In the genomic region with DNA sequence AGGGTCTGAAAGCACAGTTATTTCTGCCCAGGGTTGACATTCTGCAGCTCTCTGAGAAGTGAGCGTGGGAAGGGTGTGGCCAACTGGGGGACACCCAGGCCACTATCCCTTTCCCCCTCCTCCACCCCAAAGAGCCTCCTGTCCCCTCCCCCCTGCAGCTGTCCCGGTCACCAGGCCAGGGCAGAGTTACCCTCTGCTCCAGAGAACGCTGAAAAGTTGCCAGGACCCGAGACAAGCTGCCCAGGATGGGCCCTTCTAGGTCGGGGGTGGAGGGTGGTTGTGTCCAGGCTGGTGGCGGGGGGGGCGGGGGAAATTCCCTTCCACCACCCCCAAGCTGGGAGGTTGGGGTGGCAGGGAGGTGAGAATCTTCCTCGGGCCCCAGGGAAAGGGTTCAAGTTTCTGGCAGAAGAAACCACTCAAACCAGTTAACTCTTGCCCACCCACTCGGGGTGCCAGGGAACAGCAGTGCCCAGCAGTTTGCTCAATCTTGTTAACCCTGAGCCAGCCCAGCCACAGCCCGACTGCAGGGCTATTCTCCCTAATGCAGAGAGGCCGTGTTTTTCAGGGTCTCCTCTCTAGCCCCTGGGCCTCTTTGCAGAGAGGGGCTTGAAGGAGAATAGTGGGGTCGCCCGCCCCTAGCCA, we compare ENCODE assay signal across 3 cellular contexts.
TF ChIP-seq lines count a peak whose summit lies in the region.

No MANE protein-coding gene starts in this region.

TF ChIP-seq in SK-N-SH, 30 proteins besides CTCF, POLR2A, EP300 and RAD21 (continued from another document):
- TF ChIP-seq, protein P1, sequence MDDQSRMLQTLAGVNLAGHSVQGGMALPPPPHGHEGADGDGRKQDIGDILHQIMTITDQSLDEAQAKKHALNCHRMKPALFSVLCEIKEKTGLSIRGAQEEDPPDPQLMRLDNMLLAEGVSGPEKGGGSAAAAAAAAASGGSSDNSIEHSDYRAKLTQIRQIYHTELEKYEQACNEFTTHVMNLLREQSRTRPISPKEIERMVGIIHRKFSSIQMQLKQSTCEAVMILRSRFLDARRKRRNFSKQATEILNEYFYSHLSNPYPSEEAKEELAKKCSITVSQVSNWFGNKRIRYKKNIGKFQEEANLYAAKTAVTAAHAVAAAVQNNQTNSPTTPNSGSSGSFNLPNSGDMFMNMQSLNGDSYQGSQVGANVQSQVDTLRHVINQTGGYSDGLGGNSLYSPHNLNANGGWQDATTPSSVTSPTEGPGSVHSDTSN (IDR thresholded peaks at IDR 0.05) = 0 out of 2 replicates have a peak, but pooled peaks have one; percentile 9

TF ChIP-seq in SK-N-SH treated with all-trans-retinoic acid at 6 μM for 48 hours, 23 proteins besides CTCF, POLR2A, EP300 and RAD21 (continued from another document):
- TF ChIP-seq, protein P2, sequence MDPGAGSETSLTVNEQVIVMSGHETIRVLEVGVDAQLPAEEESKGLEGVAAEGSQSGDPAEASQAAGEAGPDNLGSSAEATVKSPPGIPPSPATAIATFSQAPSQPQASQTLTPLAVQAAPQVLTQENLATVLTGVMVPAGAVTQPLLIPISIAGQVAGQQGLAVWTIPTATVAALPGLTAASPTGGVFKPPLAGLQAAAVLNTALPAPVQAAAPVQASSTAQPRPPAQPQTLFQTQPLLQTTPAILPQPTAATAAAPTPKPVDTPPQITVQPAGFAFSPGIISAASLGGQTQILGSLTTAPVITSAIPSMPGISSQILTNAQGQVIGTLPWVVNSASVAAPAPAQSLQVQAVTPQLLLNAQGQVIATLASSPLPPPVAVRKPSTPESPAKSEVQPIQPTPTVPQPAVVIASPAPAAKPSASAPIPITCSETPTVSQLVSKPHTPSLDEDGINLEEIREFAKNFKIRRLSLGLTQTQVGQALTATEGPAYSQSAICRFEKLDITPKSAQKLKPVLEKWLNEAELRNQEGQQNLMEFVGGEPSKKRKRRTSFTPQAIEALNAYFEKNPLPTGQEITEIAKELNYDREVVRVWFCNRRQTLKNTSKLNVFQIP (CRISPR knock-in tag; IDR thresholded peaks at IDR 0.05; ENCODE audit: borderline replicate concordance, low read depth) = no peak
- TF ChIP-seq SNAI2 (CRISPR knock-in tag; IDR thresholded peaks at IDR 0.05) (no peak), GLIS3 (CRISPR knock-in tag; IDR thresholded peaks at IDR 0.05) (no peak), ZNF70 (CRISPR knock-in tag; IDR thresholded peaks at IDR 0.05) (no peak), ZNF565 (CRISPR knock-in tag; conservative IDR thresholded peaks at IDR 0.05; ENCODE audit: low read depth) (no peak), ISL1 (CRISPR knock-in tag; IDR thresholded peaks at IDR 0.05) (no peak), ARNTL (CRISPR knock-in tag; IDR thresholded peaks at IDR 0.05; ENCODE audit: borderline replicate concordance, low read depth) (no peak)
- TF ChIP-seq, protein P3, sequence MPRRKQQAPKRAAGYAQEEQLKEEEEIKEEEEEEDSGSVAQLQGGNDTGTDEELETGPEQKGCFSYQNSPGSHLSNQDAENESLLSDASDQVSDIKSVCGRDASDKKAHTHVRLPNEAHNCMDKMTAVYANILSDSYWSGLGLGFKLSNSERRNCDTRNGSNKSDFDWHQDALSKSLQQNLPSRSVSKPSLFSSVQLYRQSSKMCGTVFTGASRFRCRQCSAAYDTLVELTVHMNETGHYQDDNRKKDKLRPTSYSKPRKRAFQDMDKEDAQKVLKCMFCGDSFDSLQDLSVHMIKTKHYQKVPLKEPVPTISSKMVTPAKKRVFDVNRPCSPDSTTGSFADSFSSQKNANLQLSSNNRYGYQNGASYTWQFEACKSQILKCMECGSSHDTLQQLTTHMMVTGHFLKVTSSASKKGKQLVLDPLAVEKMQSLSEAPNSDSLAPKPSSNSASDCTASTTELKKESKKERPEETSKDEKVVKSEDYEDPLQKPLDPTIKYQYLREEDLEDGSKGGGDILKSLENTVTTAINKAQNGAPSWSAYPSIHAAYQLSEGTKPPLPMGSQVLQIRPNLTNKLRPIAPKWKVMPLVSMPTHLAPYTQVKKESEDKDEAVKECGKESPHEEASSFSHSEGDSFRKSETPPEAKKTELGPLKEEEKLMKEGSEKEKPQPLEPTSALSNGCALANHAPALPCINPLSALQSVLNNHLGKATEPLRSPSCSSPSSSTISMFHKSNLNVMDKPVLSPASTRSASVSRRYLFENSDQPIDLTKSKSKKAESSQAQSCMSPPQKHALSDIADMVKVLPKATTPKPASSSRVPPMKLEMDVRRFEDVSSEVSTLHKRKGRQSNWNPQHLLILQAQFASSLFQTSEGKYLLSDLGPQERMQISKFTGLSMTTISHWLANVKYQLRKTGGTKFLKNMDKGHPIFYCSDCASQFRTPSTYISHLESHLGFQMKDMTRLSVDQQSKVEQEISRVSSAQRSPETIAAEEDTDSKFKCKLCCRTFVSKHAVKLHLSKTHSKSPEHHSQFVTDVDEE (CRISPR knock-in tag; IDR thresholded peaks at IDR 0.05) = no peak
- TF ChIP-seq, protein P4, sequence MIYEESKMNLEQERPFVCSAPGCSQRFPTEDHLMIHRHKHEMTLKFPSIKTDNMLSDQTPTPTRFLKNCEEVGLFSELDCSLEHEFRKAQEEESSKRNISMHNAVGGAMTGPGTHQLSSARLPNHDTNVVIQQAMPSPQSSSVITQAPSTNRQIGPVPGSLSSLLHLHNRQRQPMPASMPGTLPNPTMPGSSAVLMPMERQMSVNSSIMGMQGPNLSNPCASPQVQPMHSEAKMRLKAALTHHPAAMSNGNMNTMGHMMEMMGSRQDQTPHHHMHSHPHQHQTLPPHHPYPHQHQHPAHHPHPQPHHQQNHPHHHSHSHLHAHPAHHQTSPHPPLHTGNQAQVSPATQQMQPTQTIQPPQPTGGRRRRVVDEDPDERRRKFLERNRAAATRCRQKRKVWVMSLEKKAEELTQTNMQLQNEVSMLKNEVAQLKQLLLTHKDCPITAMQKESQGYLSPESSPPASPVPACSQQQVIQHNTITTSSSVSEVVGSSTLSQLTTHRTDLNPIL (CRISPR knock-in tag; IDR thresholded peaks at IDR 0.05; ENCODE audit: low read depth) = no peak

TF ChIP-seq in WTC11, 78 proteins besides CTCF, POLR2A, EP300 and RAD21:
- TF ChIP-seq, protein P5, sequence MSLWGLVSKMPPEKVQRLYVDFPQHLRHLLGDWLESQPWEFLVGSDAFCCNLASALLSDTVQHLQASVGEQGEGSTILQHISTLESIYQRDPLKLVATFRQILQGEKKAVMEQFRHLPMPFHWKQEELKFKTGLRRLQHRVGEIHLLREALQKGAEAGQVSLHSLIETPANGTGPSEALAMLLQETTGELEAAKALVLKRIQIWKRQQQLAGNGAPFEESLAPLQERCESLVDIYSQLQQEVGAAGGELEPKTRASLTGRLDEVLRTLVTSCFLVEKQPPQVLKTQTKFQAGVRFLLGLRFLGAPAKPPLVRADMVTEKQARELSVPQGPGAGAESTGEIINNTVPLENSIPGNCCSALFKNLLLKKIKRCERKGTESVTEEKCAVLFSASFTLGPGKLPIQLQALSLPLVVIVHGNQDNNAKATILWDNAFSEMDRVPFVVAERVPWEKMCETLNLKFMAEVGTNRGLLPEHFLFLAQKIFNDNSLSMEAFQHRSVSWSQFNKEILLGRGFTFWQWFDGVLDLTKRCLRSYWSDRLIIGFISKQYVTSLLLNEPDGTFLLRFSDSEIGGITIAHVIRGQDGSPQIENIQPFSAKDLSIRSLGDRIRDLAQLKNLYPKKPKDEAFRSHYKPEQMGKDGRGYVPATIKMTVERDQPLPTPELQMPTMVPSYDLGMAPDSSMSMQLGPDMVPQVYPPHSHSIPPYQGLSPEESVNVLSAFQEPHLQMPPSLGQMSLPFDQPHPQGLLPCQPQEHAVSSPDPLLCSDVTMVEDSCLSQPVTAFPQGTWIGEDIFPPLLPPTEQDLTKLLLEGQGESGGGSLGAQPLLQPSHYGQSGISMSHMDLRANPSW (CRISPR knock-in tag; conservative IDR thresholded peaks at IDR 0.05; ENCODE audit: low read depth) = no peak
- no peak for TF ChIP-seq PRRX2 (CRISPR knock-in tag; IDR thresholded peaks at IDR 0.05)
